10 cellular contexts compared by ENCODE assay signal in genomic region chr3:65245133-65246076, GRCh38.
DNase-seq lines count a peak whose midpoint lies in the region; ATAC-seq and TF ChIP-seq lines count a peak whose summit lies in the region.
"Had no signal": no experiment of that assay in that cellular context is flagged by ENCODE, and none has a peak within 500 bp of the region (broad histone marks: within the 10 kb centered on the region; RNA-seq: fewer than 3 reads in every experiment).

No MANE protein-coding gene starts in this region.

- no peaks in the 10 kb centered on the region for H3F3A ChIP-seq in Loucy (ENCODE audit: low read depth)

- no peaks in the 10 kb centered on the region for H3K36me3 ChIP-seq in Loucy (ENCODE audit: insufficient read depth, low read length)

- H2AFZ ChIP-seq in Loucy (ENCODE audit: low read length), result no peak overlapping the region

- H3K4me3 Mint-ChIP-seq in mesothelial cell of epicardium, result no peak overlapping the region
- H3K4me3 Mint-ChIP-seq: activated B cell treated with CpG ODN at 0.5 μM for 24 hours had no signal

- H3K4me1 Mint-ChIP-seq in mesothelial cell of epicardium, result peaks cover 33% of the 10 kb centered on the region
- H3K4me1 Mint-ChIP-seq: activated B cell treated with CpG ODN at 0.5 μM for 24 hours had no signal

- H3K79me2 ChIP-seq in Loucy (ENCODE audit: insufficient read depth, low read length), result no peaks in the 10 kb centered on the region

- no peak overlapping the region for H3K4me2 ChIP-seq in Loucy (ENCODE audit: low read depth, low read length, poor library complexity, severe bottlenecking)

- peaks cover 10% of the 10 kb centered on the region for H3K9me3 Mint-ChIP-seq in mesothelial cell of epicardium
- H3K9me3 Mint-ChIP-seq: activated B cell treated with CpG ODN at 0.5 μM for 24 hours had no signal

- TF ChIP-seq CTCF in Loucy (conservative IDR thresholded peaks at IDR 0.05; ENCODE audit: low read length) (peak; percentile 31; the same call in 1 of the 2 replicates), mesothelial cell of epicardium (IDR thresholded peaks at IDR 0.05; ENCODE audit: unreplicated experiment) (peak; percentile 37)

- ATAC-seq in HG02885 (IDR thresholded peaks at IDR 0.05; ENCODE audit: poor library complexity, unreplicated experiment) (no peak), HG02588 (IDR thresholded peaks at IDR 0.05; ENCODE audit: unreplicated experiment) (no peak)

- H3K36me3 Mint-ChIP-seq in mesothelial cell of epicardium, result no peaks in the 10 kb centered on the region

- no peaks in the 10 kb centered on the region for H4K20me1 ChIP-seq in Loucy (ENCODE audit: insufficient read depth, low read length, poor library complexity, severe bottlenecking)

- no peaks in the 10 kb centered on the region for H3K27me3 Mint-ChIP-seq in mesothelial cell of epicardium (ENCODE audit: low read depth)
- H3K27me3 Mint-ChIP-seq: activated B cell treated with CpG ODN at 0.5 μM for 24 hours had no signal

- H3K9me2 ChIP-seq in Loucy (replicated peaks; ENCODE audit: low read depth, low read length), result no peaks in the 10 kb centered on the region

- H3K4me1 ChIP-seq in Loucy (ENCODE audit: insufficient read depth, low read length, poor library complexity, severe bottlenecking), result no peaks in the 10 kb centered on the region

- H3K4me3 ChIP-seq in Loucy (ENCODE audit: low read length, poor library complexity, severe bottlenecking), result no peak overlapping the region

- no peaks in the 10 kb centered on the region for H3K27me3 ChIP-seq in Loucy (ENCODE audit: insufficient read depth, low read length, poor library complexity, severe bottlenecking)

- no peaks in the 10 kb centered on the region for H3K9me3 ChIP-seq in Loucy (ENCODE audit: insufficient read depth, low read depth, low read length)

- DNase-seq in A172 (ENCODE audit: low spot score) (peak; percentile 5), dermis microvascular lymphatic vessel endothelial cell (ENCODE audit: low read depth in 2 of 2) (peak; percentile 49 to 61), mesothelial cell of epicardium (ENCODE audit: low spot score in 2 of 2, unreplicated experiment in 2 of 2) (no peak), NCI-H1694 treated with DMSO at 0.1 percent for 48 hours (lab: John Stamatoyannopoulos, UW) (no peak), NCI-H510A (lab: John Stamatoyannopoulos, UW) (no peak)
- DNase-seq: activated B cell treated with CpG ODN at 0.5 μM for 24 hours, NCI-H69 had no signal

- peak overlapping the region; percentile 86 for H3K27ac Mint-ChIP-seq in mesothelial cell of epicardium
- H3K27ac Mint-ChIP-seq: activated B cell treated with CpG ODN at 0.5 μM for 24 hours had no signal

- H3K9ac ChIP-seq in Loucy (ENCODE audit: low read depth, low read length, poor library complexity, severe bottlenecking), result no peak overlapping the region

Comparison
In these comparisons a context has a peak if more than half of its experiments do, and no peak if none do; other contexts are left out.
1. DNase-seq: peak in A172 (single experiment) and dermis microvascular lymphatic vessel endothelial cell (2 of 2); none in mesothelial cell of epicardium (0 of 2), NCI-H1694 treated with DMSO at 0.1 percent for 48 hours (single experiment) and NCI-H510A (single experiment).